Comparison of ENCODE assay signal across 8 cellular contexts in the genomic region with DNA sequence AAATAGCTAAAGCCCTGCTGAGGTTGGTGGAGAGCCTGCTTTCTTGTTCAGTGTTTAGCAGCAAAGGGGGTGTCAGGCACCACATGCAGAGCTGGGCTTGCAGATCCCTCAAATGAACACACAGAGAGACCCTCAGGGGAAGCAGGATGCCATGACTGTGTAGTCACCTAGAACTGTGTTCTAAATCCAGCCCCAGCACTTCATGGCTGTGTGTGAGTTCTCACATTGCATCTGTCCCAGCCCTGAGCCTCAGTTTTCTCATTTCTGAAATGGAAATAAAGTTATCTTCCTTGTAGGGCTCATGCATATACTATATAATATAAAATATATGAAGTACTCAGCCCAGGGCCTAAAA. TPM values are rescaled to one million over a fixed set of nuclear protein-coding genes. Genes with fewer than 3 reads are reported as not detected.
DNase-seq lines count a peak whose midpoint lies in the region; ATAC-seq and TF ChIP-seq lines count a peak whose summit lies in the region.

No MANE protein-coding gene starts in this region.

- peak overlapping the region; percentile 65 to 66 for H3K27ac ChIP-seq in breast epithelium
- H3K27ac ChIP-seq in caudate nucleus (ENCODE audit: low read depth, low read length) = peak overlapping the region; percentile 12
- H3K27ac ChIP-seq in uterus = peak overlapping the region; percentile 83 to 94

- BruUV-seq in MCF 10A (replicated peaks; lab: Mats Ljungman, UMichigan) = no TSS peak

- CTCF ChIA-PET in MCF 10A (lab: Yijun Ruan, JAX) = interaction anchor here (0.8 kb wide), 1 partner anchor 141 kb away, joined by 3 read pairs; no protein-coding TSS in a partner anchor

- H3K4me1 Mint-ChIP-seq in MCF 10A (ENCODE audit: insufficient read depth, unreplicated experiment) (no peaks in the 10 kb centered on the region), natural killer cell (peaks cover 20 to 26% of the 10 kb centered on the region in 2 donors)

- DNase-seq in breast epithelium (ENCODE audit: low spot score in 2 of 2) (no peak), MCF 10A (ENCODE audit: unreplicated experiment) (no peak), caudate nucleus (lab: John Stamatoyannopoulos, UW) (no peak), natural killer cell (no peak), uterus (no peak), mucosa of gallbladder (ENCODE audit: low spot score) (no peak), COLO829 (ENCODE audit: low spot score) (no peak), AG08395 (ENCODE audit: low spot score) (no peak)

- H3K4me1 ChIP-seq in breast epithelium (peaks cover 0 to 4% of the 10 kb centered on the region in 2 donors), uterus (peaks cover 8 to 13% of the 10 kb centered on the region in 2 donors)

- intact Hi-C loops in breast epithelium (cut with DNase I; ENCODE audit: low total_unique reads) (no loop called here), MCF 10A (cut with micrococcal nuclease) (no loop called here), natural killer cell (cut with micrococcal nuclease) (no loop called here), uterus (cut with DNase I; ENCODE audit: low total_unique reads) (no loop called here)

- no peaks in the 10 kb centered on the region for H3K27me3 Mint-ChIP-seq in MCF 10A (ENCODE audit: insufficient read depth, unreplicated experiment)
- peaks cover 0 to 6% of the 10 kb centered on the region in 2 donors for H3K27me3 Mint-ChIP-seq in natural killer cell (ENCODE audit: low read depth in 2 of 2)

- no peaks in the 10 kb centered on the region for H3K36me3 ChIP-seq in breast epithelium
- H3K36me3 ChIP-seq in uterus = no peaks in the 10 kb centered on the region

- H3K4me3 ChIP-seq in breast epithelium = no peak overlapping the region
- H3K4me3 ChIP-seq in uterus = no peak overlapping the region

- TF ChIP-seq CTCF in breast epithelium (IDR thresholded peaks at IDR 0.05) = no peak
- no peak for TF ChIP-seq CTCF in MCF 10A (IDR thresholded peaks at IDR 0.05; ENCODE audit: unreplicated experiment)
- no peak for TF ChIP-seq CTCF in natural killer cell (IDR thresholded peaks at IDR 0.05)
- no peak for TF ChIP-seq CTCF in uterus (IDR thresholded peaks at IDR 0.05)

- POLR2A ChIA-PET in MCF 10A (lab: Yijun Ruan, JAX) = no interaction called here

- H3K4me3 Mint-ChIP-seq in MCF 10A (ENCODE audit: unreplicated experiment) = no peak overlapping the region
- H3K4me3 Mint-ChIP-seq in natural killer cell = no peak overlapping the region

- H3K27ac Mint-ChIP-seq in MCF 10A (ENCODE audit: low read depth, unreplicated experiment) (no peak overlapping the region), natural killer cell (peak overlapping the region; percentile 70 to 86)

- no peaks in the 10 kb centered on the region for H3K36me3 Mint-ChIP-seq in MCF 10A (ENCODE audit: insufficient read depth, unreplicated experiment)
- no peaks in the 10 kb centered on the region for H3K36me3 Mint-ChIP-seq in natural killer cell

- ATAC-seq in natural killer cell = no peak

- no peak for TF ChIP-seq POLR2A in breast epithelium (IDR thresholded peaks at IDR 0.05)
- no peak for TF ChIP-seq POLR2A in uterus (IDR thresholded peaks at IDR 0.05)

- H3K9me3 Mint-ChIP-seq in MCF 10A (ENCODE audit: unreplicated experiment) = no peaks in the 10 kb centered on the region
- H3K9me3 Mint-ChIP-seq in natural killer cell = peaks cover 0 to 3% of the 10 kb centered on the region in 2 donors

- H3K9me3 ChIP-seq in breast epithelium = no peaks in the 10 kb centered on the region
- no peaks in the 10 kb centered on the region for H3K9me3 ChIP-seq in uterus

- H3K27me3 ChIP-seq in breast epithelium = no peaks in the 10 kb centered on the region
- H3K27me3 ChIP-seq in uterus = no peaks in the 10 kb centered on the region

RNA-seq across cellular contexts. Expression of gene CWC15, which starts 47.1 kb away (rescaled TPM):
- total RNA-seq in breast epithelium (10 to 100 TPM; 42.9 to 62.7 (median 47.9) TPM), MCF 10A (2022) (59.6 and 61.9 TPM in 2 replicates), natural killer cell (10 to 100 TPM; 76.8 to 90.7 (median 81.3) TPM), uterus (10 to 100 TPM; 11.5 to 67.2 (median 56.9) TPM), mucosa of gallbladder (41.1 TPM)

RNA-seq across cellular contexts. Expression of gene KDM4D, which starts 47.3 kb away (rescaled TPM):
- 1 to 10 TPM in 1 of 3 donors, under 1 TPM in 2; 0.33 to 1.2 (median 0.96) TPM for total RNA-seq in breast epithelium
- total RNA-seq in MCF 10A (2022) = 1.1 and 1.3 TPM in 2 replicates
- under 1 TPM in 2 of 3 donors, not detected in 1; 0.14 to 0.32 TPM for total RNA-seq in natural killer cell
- total RNA-seq in uterus = 1 to 10 TPM in 1 of 4 donors, under 1 TPM in 2, not detected in 1; under 0.01 to 1.9 (median 0.70) TPM
- 0.66 TPM for total RNA-seq in mucosa of gallbladder

Comparison
In these comparisons a context has a peak if more than half of its experiments do, and no peak if none do; other contexts are left out.
1. H3K27ac ChIP-seq: peak in every context shown above with its lines; median percentile 88 in uterus; 66 in breast epithelium; 12 in caudate nucleus.